15 cellular contexts compared by ENCODE assay signal in the genomic region with DNA sequence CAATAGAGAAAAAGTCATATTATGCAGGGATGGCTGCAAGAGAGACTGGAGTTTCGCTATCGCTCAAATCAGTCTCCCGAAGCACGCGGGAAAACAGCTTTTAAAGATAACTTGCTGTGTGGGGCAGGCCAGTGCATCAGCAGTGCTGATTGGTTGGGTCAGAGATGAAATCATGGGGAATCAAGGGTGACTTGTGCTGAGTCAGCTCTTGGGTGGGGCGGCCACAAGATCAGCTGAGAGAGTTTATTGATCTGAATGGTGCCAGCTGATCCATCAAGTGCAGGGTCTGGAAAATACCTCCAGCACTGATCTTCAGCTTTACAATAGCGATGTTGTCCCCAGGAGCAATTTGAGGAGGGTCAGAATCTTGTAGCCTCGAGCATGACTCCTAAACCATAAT.
DNase-seq lines count a peak whose midpoint lies in the region; FAIRE-seq and TF ChIP-seq lines count a peak whose summit lies in the region.
"Had no signal": no experiment of that assay in that cellular context is flagged by ENCODE, and none has a peak within 500 bp of the region (broad histone marks: within the 10 kb centered on the region; RNA-seq: fewer than 3 reads in every experiment).

No MANE protein-coding gene starts in this region.

- no TSS peak for BruUV-seq in mammary epithelial cell (replicated peaks; lab: Mats Ljungman, UMichigan)

- H3K9me3 ChIP-seq in hepatocyte (ENCODE audit: low read depth) (no peaks in the 10 kb centered on the region), mammary epithelial cell (replicated peaks; ENCODE audit: insufficient read depth, low read length) (peaks cover 19% of the 10 kb centered on the region)

- H3K9ac ChIP-seq in mammary epithelial cell (ENCODE audit: insufficient read depth, low read length), result no peak overlapping the region

- H3K27me3 ChIP-seq in hepatocyte (no peaks in the 10 kb centered on the region), mammary epithelial cell (ENCODE audit: insufficient read depth, low read length) (no peaks in the 10 kb centered on the region)

- no peak overlapping the region for H3K4me3 ChIP-seq in hepatocyte
- H3K4me3 ChIP-seq in mammary epithelial cell (replicated peaks in 1 of 3; ENCODE audit: insufficient read depth in 1 of 3, low read depth in 2 of 3, low read length in 3 of 3), result no peak overlapping the region

- dilution Hi-C loops in mammary epithelial cell (cut with HindIII; ENCODE audit: low sequenced_read_pairs), result no loop called here

- H3K36me3 ChIP-seq in hepatocyte (replicated peaks; ENCODE audit: insufficient read depth, low read depth) (no peaks in the 10 kb centered on the region), mammary epithelial cell (ENCODE audit: insufficient read depth, low read length) (no peaks in the 10 kb centered on the region)

- TF ChIP-seq CTCF in hepatocyte (IDR thresholded peaks at IDR 0.05; ENCODE audit: poor library complexity) (no peak), mammary epithelial cell (conservative IDR thresholded peaks at IDR 0.05 in 1 of 2, IDR thresholded peaks at IDR 0.05 in 1 of 2; ENCODE audit: extremely low read depth in 1 of 2, insufficient read depth in 1 of 2, low read depth in 1 of 2, low read length in 2 of 2) (no peak)

- DNase-seq in Caki2 (ENCODE audit: low read depth) (peak; percentile 9), HT1080 (ENCODE audit: low read depth) (peak; percentile 29), hepatocyte (ENCODE audit: low spot score) (peak; percentile 6), urothelium cell line (ENCODE audit: low spot score) (peak; percentile 21), NCI-H1105 treated with DMSO at 0.1 percent for 48 hours (lab: John Stamatoyannopoulos, UW) (no peak), mammary epithelial cell (no peak), head of caudate nucleus (no peak)
- DNase-seq: C1 segment of cervical spinal cord; CD4-positive, alpha-beta T cell; DMS79; EL; GDM1; H9; Karpas-422 had no signal

- H3K79me2 ChIP-seq in hepatocyte (no peaks in the 10 kb centered on the region), mammary epithelial cell (ENCODE audit: insufficient read depth, low read length) (no peaks in the 10 kb centered on the region)

- H3K4me2 ChIP-seq in hepatocyte, result no peak overlapping the region
- H3K4me2 ChIP-seq in mammary epithelial cell (ENCODE audit: insufficient read depth, low read depth, low read length), result no peak overlapping the region

- H2AFZ ChIP-seq in hepatocyte (no peak overlapping the region), mammary epithelial cell (ENCODE audit: low read depth, low read length) (no peak overlapping the region)

- in situ Hi-C loops in Caki2 (cut with HindIII; ENCODE audit: low pct_unique_long_range_greater_than_20kb, low sequenced_read_pairs) (no loop called here), mammary epithelial cell (cut with MboI; ENCODE audit: low sequenced_read_pairs in 2 of 2) (no loop called here)

- 68% methylated on average over 8 of the region's 8 CpGs for WGBS in hepatocyte (ENCODE audit: low lambda C conversion rate, missing lambda C conversion rate)
- 79% methylated on average over 6 of the region's 8 CpGs for WGBS in mammary epithelial cell (ENCODE audit: low coverage, missing lambda C conversion rate)

- peaks cover 4% of the 10 kb centered on the region for H3K4me1 ChIP-seq in hepatocyte (ENCODE audit: insufficient read depth)
- H3K4me1 ChIP-seq in mammary epithelial cell (ENCODE audit: insufficient read depth, low read length), result no peaks in the 10 kb centered on the region

- intact Hi-C loops in mammary epithelial cell (cut with micrococcal nuclease) (no loop called here), head of caudate nucleus (cut with DNase I) (no loop called here)

- CTCF ChIA-PET in mammary epithelial cell (lab: Charles Lee; ENCODE audit: low non-redundant PET), result no interaction called here

- H4K20me1 ChIP-seq in hepatocyte (ENCODE audit: insufficient read depth, poor library complexity, severe bottlenecking), result no peaks in the 10 kb centered on the region
- H4K20me1 ChIP-seq in mammary epithelial cell (ENCODE audit: insufficient read depth, low read length), result no peaks in the 10 kb centered on the region

- no peaks in the 10 kb centered on the region for H3K9me2 ChIP-seq in hepatocyte (replicated peaks; ENCODE audit: insufficient read depth)

- no peak for FAIRE-seq in urothelium cell line (lab: Jason Lieb, UNC)
- FAIRE-seq: GM12892 had no signal

- no peak overlapping the region for H3K27ac ChIP-seq in hepatocyte
- H3K27ac ChIP-seq in mammary epithelial cell (ENCODE audit: insufficient read depth, low read depth, low read length), result no peak overlapping the region

Comparison
In these comparisons a context has a peak if more than half of its experiments do, and no peak if none do; other contexts are left out.
1. DNase-seq: peak in Caki2 (single experiment), HT1080 (single experiment), hepatocyte (single experiment) and urothelium cell line (single experiment); none in NCI-H1105 treated with DMSO at 0.1 percent for 48 hours (single experiment), mammary epithelial cell (single experiment) and head of caudate nucleus (0 of 42).